9 cellular contexts compared by ENCODE assay signal in genomic region chr12:109949089-109949488, GRCh38. TPM values are rescaled to one million over a fixed set of nuclear protein-coding genes. Genes with fewer than 3 reads are reported as not detected.
A peak's percentile ranks its signal among the peaks of the same experiment; 100 is the strongest.
DNase-seq lines count a peak whose midpoint lies in the region; ATAC-seq and TF ChIP-seq lines count a peak whose summit lies in the region.
"Had no signal": no experiment of that assay in that cellular context is flagged by ENCODE, and none has a peak within 500 bp of the region (broad histone marks: within the 10 kb centered on the region; RNA-seq: fewer than 3 reads in every experiment).

No MANE protein-coding gene starts in this region.

- no peaks in the 10 kb centered on the region for H3K9me3 Mint-ChIP-seq in stimulated activated memory B cell treated with anti-CD40 and anti-IgM and Interleukin-4, amounts not matched to agents 10 μg/mL and 1 μg/mL and 100 μg/mL, for 72 hours

- peak; percentile 33 for DNase-seq in M059J (ENCODE audit: low read depth)
- peak; percentile 50 to 70 for DNase-seq in cardiac fibroblast (ENCODE audit: low read depth in 2 of 2)
- no peak for DNase-seq in left colon
- no peak for DNase-seq in inferior parietal cortex (ENCODE audit: extremely low spot score)
- no peak for DNase-seq in Ammon's horn (ENCODE audit: low spot score)
- DNase-seq: activated CD4-positive, alpha-beta T cell treated with anti-CD3 and anti-CD28 coated beads for 48 hours; midbrain had no signal

- H3K27me3 Mint-ChIP-seq in stimulated activated memory B cell treated with anti-CD40 and anti-IgM and Interleukin-4, amounts not matched to agents 10 μg/mL and 1 μg/mL and 100 μg/mL, for 72 hours: no peaks in the 10 kb centered on the region

- intact Hi-C loops in left colon (cut with DNase I, micrococcal nuclease): no loop called here

- peaks cover 67% of the 10 kb centered on the region for H3K36me3 Mint-ChIP-seq in stimulated activated memory B cell treated with anti-CD40 and anti-IgM and Interleukin-4, amounts not matched to agents 10 μg/mL and 1 μg/mL and 100 μg/mL, for 72 hours

- ATAC-seq in left colon: peak; percentile 89
- ATAC-seq in stimulated activated memory B cell treated with anti-CD40 and anti-IgM and Interleukin-4, amounts not matched to agents 10 μg/mL and 1 μg/mL and 100 μg/mL, for 72 hours: no peak
- no peak for ATAC-seq in HG02852 (IDR thresholded peaks at IDR 0.05; ENCODE audit: unreplicated experiment)

- peaks cover 43% of the 10 kb centered on the region for H3K4me1 Mint-ChIP-seq in stimulated activated memory B cell treated with anti-CD40 and anti-IgM and Interleukin-4, amounts not matched to agents 10 μg/mL and 1 μg/mL and 100 μg/mL, for 72 hours

- no peak for TF ChIP-seq CTCF in cardiac fibroblast (IDR thresholded peaks at IDR 0.05; ENCODE audit: low read depth, low read length)

- H3K4me3 Mint-ChIP-seq in stimulated activated memory B cell treated with anti-CD40 and anti-IgM and Interleukin-4, amounts not matched to agents 10 μg/mL and 1 μg/mL and 100 μg/mL, for 72 hours: no peak overlapping the region

- no peak overlapping the region for H3K4me3 ChIP-seq in cardiac fibroblast (replicated peaks in 1 of 2; ENCODE audit: low read depth in 2 of 2, low read length in 2 of 2)

- peak overlapping the region; percentile 77 for H3K27ac Mint-ChIP-seq in stimulated activated memory B cell treated with anti-CD40 and anti-IgM and Interleukin-4, amounts not matched to agents 10 μg/mL and 1 μg/mL and 100 μg/mL, for 72 hours

RNA-seq across cellular contexts. Expression of gene GIT2, which starts 47.1 kb away (rescaled TPM):
- 25.5 and 33.7 TPM in 2 replicates for total RNA-seq in M059J (2014; rRNA removed; shearing (Covaris generic))
- total RNA-seq in left colon: 10 to 100 TPM; 29.0 to 31.4 TPM

RNA-seq across cellular contexts. Expression of gene TCHP, which starts 49.0 kb away (rescaled TPM):
- 12.7 and 13.8 TPM in 2 replicates for total RNA-seq in M059J (2014; rRNA removed; shearing (Covaris generic))
- total RNA-seq in left colon: 10 to 100 TPM; 15.0 to 17.2 TPM

RNA-seq across cellular contexts. Expression of gene ANKRD13A, which starts 50.1 kb away (rescaled TPM):
- 156 and 291 TPM in 2 replicates for total RNA-seq in M059J (2014; rRNA removed; shearing (Covaris generic))
- 10 to 100 TPM; 65.3 to 68.3 TPM for total RNA-seq in left colon

Comparison
In these comparisons a context has a peak if more than half of its experiments do, and no peak if none do; other contexts are left out.
1. DNase-seq: peak in M059J (single experiment) and cardiac fibroblast (2 of 2); none in left colon (0 of 2), inferior parietal cortex (single experiment) and Ammon's horn (single experiment).